Comparison of ENCODE assay signal across 15 cellular contexts in genomic region chr7:123966936-123967335, GRCh38. TPM values are rescaled to one million over a fixed set of nuclear protein-coding genes. Genes with fewer than 3 reads are reported as not detected.
DNase-seq lines count a peak whose midpoint lies in the region; ATAC-seq and TF ChIP-seq lines count a peak whose summit lies in the region.
"Had no signal": no experiment of that assay in that cellular context is flagged by ENCODE, and none has a peak within 500 bp of the region (broad histone marks: within the 10 kb centered on the region; RNA-seq: fewer than 3 reads in every experiment).

No MANE protein-coding gene starts in this region.

- no peaks in the 10 kb centered on the region for H3K27me3 ChIP-seq in DOHH2 (ENCODE audit: control insufficient read depth, low read length)
- H3K27me3 ChIP-seq in endodermal cell (ENCODE audit: control insufficient read depth, insufficient read depth, low read length, poor library complexity, severe bottlenecking): no peaks in the 10 kb centered on the region
- no peaks in the 10 kb centered on the region for H3K27me3 ChIP-seq in upper lobe of right lung
- H3K27me3 ChIP-seq: gastrocnemius medialis, MG63 had no signal

- H3K9me3 Mint-ChIP-seq in endodermal cell: no peaks in the 10 kb centered on the region
- H3K9me3 Mint-ChIP-seq: activated naive CD8-positive, alpha-beta T cell treated with anti-CD3 and anti-CD28 coated beads for 36 hours had no signal

- no peaks in the 10 kb centered on the region for H3K36me3 Mint-ChIP-seq in endodermal cell (ENCODE audit: low read depth)
- H3K36me3 Mint-ChIP-seq: activated naive CD8-positive, alpha-beta T cell treated with anti-CD3 and anti-CD28 coated beads for 36 hours had no signal

- H3K4me3 ChIP-seq in DOHH2 (ENCODE audit: low read length) (no peak overlapping the region), endodermal cell (ENCODE audit: low read length) (no peak overlapping the region), upper lobe of right lung (no peak overlapping the region)
- H3K4me3 ChIP-seq: gastrocnemius medialis, MG63 had no signal

- H3K27me3 Mint-ChIP-seq in endodermal cell (ENCODE audit: insufficient read depth): no peaks in the 10 kb centered on the region
- H3K27me3 Mint-ChIP-seq: activated naive CD8-positive, alpha-beta T cell treated with anti-CD3 and anti-CD28 coated beads for 36 hours had no signal

- no peak overlapping the region for H3K4me2 ChIP-seq in DOHH2 (ENCODE audit: low read length)

- no peak overlapping the region for H3K27ac ChIP-seq in 22Rv1
- H3K27ac ChIP-seq in DOHH2 (ENCODE audit: low read depth, low read length): no peak overlapping the region
- H3K27ac ChIP-seq in endodermal cell (ENCODE audit: low read depth, low read length): no peak overlapping the region
- H3K27ac ChIP-seq in upper lobe of right lung: no peak overlapping the region
- H3K27ac ChIP-seq: gastrocnemius medialis had no signal

- H3F3A ChIP-seq in DOHH2 (ENCODE audit: control insufficient read depth, insufficient read depth): no peaks in the 10 kb centered on the region

- no peaks in the 10 kb centered on the region for H3K79me2 ChIP-seq in DOHH2 (ENCODE audit: control insufficient read depth, low read length)

- no peak overlapping the region for H3K9ac ChIP-seq in endodermal cell (ENCODE audit: extremely low read depth, low read length, poor library complexity, severe bottlenecking)

- H3K9me3 ChIP-seq in DOHH2 (ENCODE audit: control insufficient read depth, insufficient read depth, low read length) (no peaks in the 10 kb centered on the region), endodermal cell (ENCODE audit: control insufficient read depth, low read length) (no peaks in the 10 kb centered on the region), upper lobe of right lung (no peaks in the 10 kb centered on the region)
- H3K9me3 ChIP-seq: gastrocnemius medialis, MG63 had no signal

- H3K9me2 ChIP-seq in DOHH2 (replicated peaks; ENCODE audit: control insufficient read depth, low read length): no peaks in the 10 kb centered on the region

- ATAC-seq in stimulated activated naive CD8-positive, alpha-beta T cell treated with anti-CD3 and anti-CD28 coated beads, Interleukin-15, Interleukin-2, amounts not matched to agents 100 U/mL and 50 U/mL, for 24 hours: no peak
- ATAC-seq in HG03196 (IDR thresholded peaks at IDR 0.05; ENCODE audit: unreplicated experiment): no peak
- ATAC-seq in upper lobe of right lung: no peak
- ATAC-seq: gastrocnemius medialis had no signal

- intact Hi-C loops in upper lobe of right lung (cut with DNase I): no loop called here

- H3K4me1 ChIP-seq in DOHH2 (ENCODE audit: control insufficient read depth, low read length) (no peaks in the 10 kb centered on the region), endodermal cell (ENCODE audit: control insufficient read depth, insufficient read depth, low read length) (no peaks in the 10 kb centered on the region), upper lobe of right lung (no peaks in the 10 kb centered on the region)
- H3K4me1 ChIP-seq: gastrocnemius medialis had no signal

- no peak overlapping the region for H3K27ac Mint-ChIP-seq in endodermal cell
- H3K27ac Mint-ChIP-seq: activated naive CD8-positive, alpha-beta T cell treated with anti-CD3 and anti-CD28 coated beads for 36 hours had no signal

- H3K4me3 Mint-ChIP-seq in endodermal cell: no peak overlapping the region
- H3K4me3 Mint-ChIP-seq: activated naive CD8-positive, alpha-beta T cell treated with anti-CD3 and anti-CD28 coated beads for 36 hours had no signal

- H3K4me1 Mint-ChIP-seq in endodermal cell: no peaks in the 10 kb centered on the region
- H3K4me1 Mint-ChIP-seq: activated naive CD8-positive, alpha-beta T cell treated with anti-CD3 and anti-CD28 coated beads for 36 hours had no signal

- peak; percentile 75 for DNase-seq in NCI-H526 treated with DMSO at 0.1 percent for 48 hours (lab: John Stamatoyannopoulos, UW)
- DNase-seq in endodermal cell: no peak
- DNase-seq in stimulated activated naive CD8-positive, alpha-beta T cell treated with anti-CD3 and anti-CD28 coated beads, Interleukin-15, Interleukin-2, amounts not matched to agents 100 U/mL and 50 U/mL, for 24 hours: no peak
- no peak for DNase-seq in upper lobe of right lung
- DNase-seq in HPDE6-E6E7 (ENCODE audit: extremely low spot score): no peak
- DNase-seq: activated naive CD8-positive, alpha-beta T cell treated with anti-CD3 and anti-CD28 coated beads for 36 hours; gastrocnemius medialis; left cardiac atrium; MG63; NK-92 treated with Interleukin-12 subunit alpha and Interleukin-12 subunit beta, amount 100 ng/mL, for 24 hours; occipital lobe; T1000 had no signal

- 69 to 86% methylated on average over 2 to 4 of the region's 4 CpGs for WGBS in endodermal cell (ENCODE audit: insufficient coverage in 1 of 2, insufficient read length in 1 of 2), 2 experiments

- no peaks in the 10 kb centered on the region for H4K20me1 ChIP-seq in DOHH2 (ENCODE audit: control insufficient read depth, insufficient read depth, low read depth, low read length)

- no peaks in the 10 kb centered on the region for H3K36me3 ChIP-seq in DOHH2 (ENCODE audit: control insufficient read depth, low read length)
- H3K36me3 ChIP-seq in endodermal cell (ENCODE audit: control insufficient read depth, insufficient read depth, low read length): no peaks in the 10 kb centered on the region
- no peaks in the 10 kb centered on the region for H3K36me3 ChIP-seq in upper lobe of right lung
- H3K36me3 ChIP-seq: gastrocnemius medialis, MG63 had no signal

- peak; percentile 77 for TF ChIP-seq CTCF in 22Rv1 (IDR thresholded peaks at IDR 0.05)
- TF ChIP-seq CTCF in DOHH2 (IDR thresholded peaks at IDR 0.05; ENCODE audit: low read depth, low read length, poor library complexity, severe bottlenecking): peak; percentile 40
- peak; percentile 14 for TF ChIP-seq CTCF in endodermal cell (conservative IDR thresholded peaks at IDR 0.05)
- TF ChIP-seq CTCF in upper lobe of right lung (IDR thresholded peaks at IDR 0.05): no peak

RNA-seq across cellular contexts. Expression of gene SPAM1, which starts 41.9 kb away (rescaled TPM):
- total RNA-seq in endodermal cell: under 1 TPM; 0.18 to 0.49 TPM
- not detected for polyA plus RNA-seq in endodermal cell (2013, experiment 1 of 2)
- polyA plus RNA-seq in endodermal cell (2013, experiment 2 of 2): not detected
- not detected for total RNA-seq in upper lobe of right lung
- total RNA-seq: activated naive CD8-positive, alpha-beta T cell treated with anti-CD3 and anti-CD28 coated beads for 36 hours; gastrocnemius medialis; left cardiac atrium; occipital lobe had no signal
